8 cellular contexts compared by ENCODE assay signal in genomic region chrX:153922932-153923857, GRCh38. TPM values are rescaled to one million over a fixed set of nuclear protein-coding genes. Genes with fewer than 3 reads are reported as not detected.
DNase-seq lines count a peak whose midpoint lies in the region; ATAC-seq, FAIRE-seq and TF ChIP-seq lines count a peak whose summit lies in the region.

No MANE protein-coding gene starts in this region.

- peaks cover 4% of the 10 kb centered on the region for H3K36me3 ChIP-seq in CD8-positive, alpha-beta T cell (ENCODE audit: insufficient read depth, low read length)

- CTCF ChIA-PET in CD8-positive, alpha-beta T cell (lab: Charles Lee): interaction anchor here (0.9 to 11.6 kb wide), 9 partner anchors 16 to 188 kb away, joined by 3 to 205 read pairs (median 4); partner anchors contain the start of genes RENBP and SSR4
- CTCF ChIA-PET in activated B cell treated with CpG ODN at 0.5 μM for 24 hours (lab: Charles Lee): interaction anchor here (0.6 to 7.7 kb wide), 6 partner anchors 17 to 167 kb away, joined by 3 to 146 read pairs (median 3); partner anchors contain the start of gene RENBP

- no peaks in the 10 kb centered on the region for H3K27me3 Mint-ChIP-seq in CD8-positive, alpha-beta T cell (ENCODE audit: low read depth)
- H3K27me3 Mint-ChIP-seq in activated B cell treated with CpG ODN at 0.5 μM for 24 hours: no peaks in the 10 kb centered on the region

- peaks cover 32% of the 10 kb centered on the region for H3K4me1 Mint-ChIP-seq in CD8-positive, alpha-beta T cell (ENCODE audit: low read depth)
- H3K4me1 Mint-ChIP-seq in activated B cell treated with CpG ODN at 0.5 μM for 24 hours: peaks cover 44% of the 10 kb centered on the region

- POLR2A ChIA-PET in CD8-positive, alpha-beta T cell (lab: Charles Lee): interaction anchor here (0.7 to 10.2 kb wide), 6 partner anchors 12 to 47 kb away, joined by 3 to 100 read pairs (median 6); partner anchors contain the start of genes HCFC1, NAA10, RENBP and TMEM187
- POLR2A ChIA-PET in activated B cell treated with CpG ODN at 0.5 μM for 24 hours (lab: Charles Lee): interaction anchor here (0.6 to 10.3 kb wide), 10 partner anchors 13 to 832 kb away, joined by 3 to 305 read pairs (median 7); partner anchors contain the start of genes HCFC1, IDH3G, NAA10 and RENBP

- H3K4me3 Mint-ChIP-seq in CD8-positive, alpha-beta T cell: peak overlapping the region; percentile 90
- H3K4me3 Mint-ChIP-seq in activated B cell treated with CpG ODN at 0.5 μM for 24 hours: peak overlapping the region; percentile 92

- H3K4me1 ChIP-seq in CD8-positive, alpha-beta T cell (ENCODE audit: insufficient read depth, low read length): peaks cover 26% of the 10 kb centered on the region

- peak overlapping the region; percentile 58 for H3K27ac ChIP-seq in CD8-positive, alpha-beta T cell (ENCODE audit: low read depth, low read length)

- no peaks in the 10 kb centered on the region for H3K9me3 Mint-ChIP-seq in CD8-positive, alpha-beta T cell
- H3K9me3 Mint-ChIP-seq in activated B cell treated with CpG ODN at 0.5 μM for 24 hours: no peaks in the 10 kb centered on the region

- no peak for TF ChIP-seq CTCF in CD8-positive, alpha-beta T cell (IDR thresholded peaks at IDR 0.05)
- TF ChIP-seq CTCF in activated B cell treated with CpG ODN at 0.5 μM for 24 hours (IDR thresholded peaks at IDR 0.05) (no peak), retinal pigment epithelial cell (conservative IDR thresholded peaks at IDR 0.05; ENCODE audit: low read depth, low read length) (peak; percentile 77)

- FAIRE-seq in frontal cortex (lab: Jason Lieb, UNC): no peak

- intact Hi-C loops in CD8-positive, alpha-beta T cell (cut with DNase I, micrococcal nuclease): no loop called here
- intact Hi-C loops in activated B cell treated with CpG ODN at 0.5 μM for 24 hours (cut with micrococcal nuclease): loop anchor here (1.0 kb wide), 1 partner anchor 35 kb away; no protein-coding TSS in a partner anchor

- ATAC-seq in CD8-positive, alpha-beta T cell: no peak
- ATAC-seq in activated B cell treated with CpG ODN at 0.5 μM for 24 hours (ENCODE audit: low read depth) (no peak), HG03280 (IDR thresholded peaks at IDR 0.05; ENCODE audit: unreplicated experiment) (no peak)

- peaks cover 26% of the 10 kb centered on the region for H3K36me3 Mint-ChIP-seq in CD8-positive, alpha-beta T cell
- H3K36me3 Mint-ChIP-seq in activated B cell treated with CpG ODN at 0.5 μM for 24 hours (ENCODE audit: low read depth): peaks cover 18% of the 10 kb centered on the region

- H3K4me3 ChIP-seq in CD8-positive, alpha-beta T cell (ENCODE audit: low read depth, low read length): peak overlapping the region; percentile 87
- H3K4me3 ChIP-seq in retinal pigment epithelial cell (ENCODE audit: low read length): no peak overlapping the region

- no peaks in the 10 kb centered on the region for H3K27me3 ChIP-seq in CD8-positive, alpha-beta T cell (ENCODE audit: insufficient read depth, low read length)

- H3K27ac Mint-ChIP-seq in CD8-positive, alpha-beta T cell: peak overlapping the region; percentile 97
- peak overlapping the region; percentile 73 for H3K27ac Mint-ChIP-seq in activated B cell treated with CpG ODN at 0.5 μM for 24 hours

- DNase-seq in CD8-positive, alpha-beta T cell: no peak
- peak; percentile 72 for DNase-seq in HPDE6-E6E7 (ENCODE audit: extremely low spot score)
- DNase-seq in activated B cell treated with CpG ODN at 0.5 μM for 24 hours: no peak
- peak; percentile 63 to 64 for DNase-seq in frontal cortex (ENCODE audit: low spot score in 2 of 2)
- DNase-seq in retinal pigment epithelial cell (ENCODE audit: low read depth): no peak
- DNase-seq in effector CD8-positive, alpha-beta T cell (lab: John Stamatoyannopoulos, UW): no peak
- no peak for DNase-seq in globus pallidus (ENCODE audit: low spot score)

- H3K9me3 ChIP-seq in CD8-positive, alpha-beta T cell (ENCODE audit: low read length): no peaks in the 10 kb centered on the region

RNA-seq across cellular contexts. Expression of gene ARHGAP4, which starts 2.9 kb away (rescaled TPM):
- 100 to 1,000 TPM; 432 to 440 TPM for total RNA-seq in CD8-positive, alpha-beta T cell
- total RNA-seq in activated B cell treated with CpG ODN at 0.5 μM for 24 hours: 151 and 158 TPM in 2 replicates
- total RNA-seq in frontal cortex: 5.7 TPM

RNA-seq across cellular contexts. Expression of gene NAA10, which starts 11.6 kb away (rescaled TPM):
- 10 to 100 TPM; 34.4 to 35.3 TPM for total RNA-seq in CD8-positive, alpha-beta T cell
- total RNA-seq in activated B cell treated with CpG ODN at 0.5 μM for 24 hours: 94.8 and 109 TPM in 2 replicates
- total RNA-seq in frontal cortex: 21.6 TPM

RNA-seq across cellular contexts. Expression of gene AVPR2, which starts 18.7 kb away (rescaled TPM):
- not detected for total RNA-seq in CD8-positive, alpha-beta T cell
- total RNA-seq in activated B cell treated with CpG ODN at 0.5 μM for 24 hours (not detected in 2 replicates), frontal cortex (not detected)

RNA-seq across cellular contexts. Expression of gene RENBP, which starts 21.2 kb away (rescaled TPM):
- total RNA-seq in CD8-positive, alpha-beta T cell: 1 to 10 TPM; 6.2 to 6.3 TPM
- total RNA-seq in activated B cell treated with CpG ODN at 0.5 μM for 24 hours (14.5 and 20.2 TPM in 2 replicates), frontal cortex (2.4 TPM)

RNA-seq across cellular contexts. Expression of gene L1CAM, which starts 37.2 kb away (rescaled TPM):
- under 1 TPM in 1 of 2 experiments, not detected in 1; 0.05 TPM for total RNA-seq in CD8-positive, alpha-beta T cell
- total RNA-seq in activated B cell treated with CpG ODN at 0.5 μM for 24 hours (7.3 and 11.0 TPM in 2 replicates), frontal cortex (101 TPM)

Comparison
In these comparisons a context has a peak if more than half of its experiments do, and no peak if none do; other contexts are left out.
1. DNase-seq: peak in HPDE6-E6E7 (single experiment) and frontal cortex (2 of 2); none in CD8-positive, alpha-beta T cell (0 of 7), activated B cell treated with CpG ODN at 0.5 μM for 24 hours (single experiment), retinal pigment epithelial cell (single experiment), effector CD8-positive, alpha-beta T cell (single experiment) and globus pallidus (single experiment).
2. RNA of gene ARHGAP4, which starts 2.9 kb away (total RNA-seq): 432 to 440 TPM in CD8-positive, alpha-beta T cell and 151 to 158 TPM in activated B cell treated with CpG ODN at 0.5 μM for 24 hours; 5.7 TPM in frontal cortex (single experiment); every median in the first group is over 10 times any median in the second.